ENCODE assay signal across 20 cellular contexts in genomic region chr6:1729752-1730140, GRCh38.
"Had no signal": no experiment of that assay in that cellular context is flagged by ENCODE, and none has a peak within 500 bp of the region (broad histone marks: within the 10 kb centered on the region; RNA-seq: fewer than 3 reads in every experiment).

No MANE protein-coding gene starts in this region.

- ATAC-seq: activated CD4-positive, CD25-positive, alpha-beta regulatory T cell treated with anti-CD3 and anti-CD28 coated beads, Interleukin-2, amount 50 U/mL, for 24 hours; activated CD8-positive, alpha-beta T cell treated with anti-CD3 and anti-CD28 coated beads for 36 hours; left ventricle myocardium superior; mucosa of descending colon; sciatic nerve; stimulated activated naive B cell treated with anti-CD40 and anti-IgM and Interleukin-4, amounts not matched to agents 10 μg/mL and 1 μg/mL and 100 μg/mL, for 72 hours had no signal

- H3K4me1 Mint-ChIP-seq: activated CD4-positive, alpha-beta T cell treated with anti-CD3 and anti-CD28 coated beads, Interleukin-2, amount 10 ng/mL, durations not matched to agents 7 days and 5 days; activated naive CD4-positive, alpha-beta T cell treated with anti-CD3 and anti-CD28 coated beads, Interleukin-2, amount 50 U/mL, for 24 hours; central memory CD8-positive, alpha-beta T cell had no signal

- DNase-seq: activated CD4-positive, alpha-beta T cell treated with anti-CD3 and anti-CD28 coated beads, Interleukin-2, amount 10 ng/mL, durations not matched to agents 7 days and 5 days; activated CD8-positive, alpha-beta T cell treated with anti-CD3 and anti-CD28 coated beads for 36 hours; activated gamma-delta T cell treated with Interleukin-2 at 50 U/mL for 16 hours; aorta; foreskin melanocyte; left ventricle myocardium superior; mucosa of descending colon; occipital lobe; small intestine; stimulated activated CD4-positive, alpha-beta T cell treated with anti-CD3 and anti-CD28 coated beads, Interleukin-2, amount 100 ng/mL, for 48 hours; stimulated activated CD8-positive, alpha-beta memory T cell treated with anti-CD3 and anti-CD28 coated beads, Interleukin-4, amount 100 ng/mL, for 48 hours; stimulated activated naive B cell treated with anti-CD40 and anti-IgM and Interleukin-4, amounts not matched to agents 10 μg/mL and 1 μg/mL and 100 μg/mL, for 72 hours; transverse colon; uterus had no signal

- H3K27ac ChIP-seq: coronary artery, transverse colon, uterus had no signal

- H3K27me3 Mint-ChIP-seq: activated CD4-positive, alpha-beta T cell treated with anti-CD3 and anti-CD28 coated beads, Interleukin-2, amount 10 ng/mL, durations not matched to agents 7 days and 5 days; activated CD8-positive, alpha-beta T cell treated with anti-CD3 and anti-CD28 coated beads for 36 hours; activated naive CD4-positive, alpha-beta T cell treated with anti-CD3 and anti-CD28 coated beads, Interleukin-2, amount 50 U/mL, for 24 hours; central memory CD8-positive, alpha-beta T cell; stimulated activated naive B cell treated with anti-CD40 and anti-IgM and Interleukin-4, amounts not matched to agents 10 μg/mL and 1 μg/mL and 100 μg/mL, for 72 hours had no signal

- H3K27ac Mint-ChIP-seq: activated CD4-positive, alpha-beta T cell treated with anti-CD3 and anti-CD28 coated beads, Interleukin-2, amount 10 ng/mL, durations not matched to agents 7 days and 5 days; activated CD8-positive, alpha-beta T cell treated with anti-CD3 and anti-CD28 coated beads for 36 hours; stimulated activated naive B cell treated with anti-CD40 and anti-IgM and Interleukin-4, amounts not matched to agents 10 μg/mL and 1 μg/mL and 100 μg/mL, for 72 hours; T-helper 1 cell treated with Interleukin-12 subunit alpha and Interleukin-12 subunit beta and Interleukin-4 antibody, amounts not matched to agents 30 μg/mL and 1 μg/mL, for 36 hours had no signal

- H3K4me3 Mint-ChIP-seq: activated CD4-positive, alpha-beta T cell treated with anti-CD3 and anti-CD28 coated beads, Interleukin-2, amount 10 ng/mL, durations not matched to agents 7 days and 5 days; activated CD8-positive, alpha-beta T cell treated with anti-CD3 and anti-CD28 coated beads for 36 hours; activated naive CD4-positive, alpha-beta T cell treated with anti-CD3 and anti-CD28 coated beads, Interleukin-2, amount 50 U/mL, for 24 hours; central memory CD8-positive, alpha-beta T cell; stimulated activated naive B cell treated with anti-CD40 and anti-IgM and Interleukin-4, amounts not matched to agents 10 μg/mL and 1 μg/mL and 100 μg/mL, for 72 hours; T-helper 1 cell treated with Interleukin-12 subunit alpha and Interleukin-12 subunit beta and Interleukin-4 antibody, amounts not matched to agents 30 μg/mL and 1 μg/mL, for 36 hours had no signal

- H3K4me3 ChIP-seq: coronary artery, mucosa of descending colon, transverse colon, uterus had no signal

- H3K9me3 Mint-ChIP-seq: T-helper 1 cell treated with Interleukin-12 subunit alpha and Interleukin-12 subunit beta and Interleukin-4 antibody, amounts not matched to agents 30 μg/mL and 1 μg/mL, for 36 hours had no signal

- H3K36me3 ChIP-seq: transverse colon, uterus had no signal

- H3K9me3 ChIP-seq: transverse colon, uterus had no signal

- H3K4me1 ChIP-seq: uterus had no signal

- H3K27me3 ChIP-seq: transverse colon, uterus had no signal
